In the genomic region with DNA sequence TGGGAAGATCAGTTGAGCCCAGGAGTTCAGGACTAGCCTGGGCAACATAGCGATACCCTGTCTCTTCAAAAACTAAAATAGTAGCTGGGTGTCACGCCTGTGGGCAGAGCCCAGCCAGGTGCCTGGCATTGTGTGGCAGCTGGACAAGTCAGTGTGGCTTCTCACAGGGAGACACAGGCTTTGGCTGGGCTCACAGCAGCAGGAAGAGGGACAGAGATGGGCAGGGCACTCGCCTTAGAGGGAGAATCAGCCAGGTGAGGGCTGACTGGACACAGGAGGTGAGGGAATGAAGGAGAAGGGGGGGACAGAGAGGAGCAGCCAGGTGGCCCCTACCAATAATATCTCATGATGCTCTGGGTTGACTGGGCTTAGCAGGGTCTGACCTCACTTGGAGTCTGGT, we compare ENCODE assay signal across 37 cellular contexts. TPM values are rescaled to one million over a fixed set of nuclear protein-coding genes. Genes with fewer than 3 reads are reported as not detected.
DNase-seq lines count a peak whose midpoint lies in the region; ATAC-seq, FAIRE-seq and TF ChIP-seq lines count a peak whose summit lies in the region.
"Had no signal": no experiment of that assay in that cellular context is flagged by ENCODE, and none has a peak within 500 bp of the region (broad histone marks: within the 10 kb centered on the region; RNA-seq: fewer than 3 reads in every experiment).

No MANE protein-coding gene starts in this region.

- no peak for TF ChIP-seq EP300 in GM12878 (IDR thresholded peaks at IDR 0.05; ENCODE audit: borderline replicate concordance in 1 of 2, control insufficient read depth in 1 of 2, low read depth in 2 of 2, low read length in 2 of 2)

- POLR2A ChIA-PET in CD4-positive, alpha-beta T cell (lab: Charles Lee) = interaction anchor here (1.3 to 1.4 kb wide), 2 partner anchors 9 to 194 kb away, joined by 5 read pairs; a partner anchor contains a TSS
- POLR2A ChIA-PET in GM12878 (lab: Charles Lee) = interaction anchor here (0.6 kb wide), 1 partner anchor 362 kb away, joined by 7 read pairs; no protein-coding TSS in a partner anchor
- POLR2A ChIA-PET in naive thymus-derived CD8-positive, alpha-beta T cell (lab: Charles Lee) = interaction anchor here (1.0 to 2.2 kb wide), 4 partner anchors 9 to 80 kb away, joined by 3 to 5 read pairs (median 4); a partner anchor contains a TSS
- POLR2A ChIA-PET in GM10248 (lab: Yijun Ruan, JAX) = interaction anchor here (0.7 to 1.2 kb wide), 2 partner anchors 9 to 105 kb away, joined by 3 to 5 read pairs; a partner anchor contains a TSS

- H2AFZ ChIP-seq in GM12878 (ENCODE audit: control insufficient read depth, low read depth, low read length) = no peak overlapping the region

- H3K9ac ChIP-seq in BLaER1 (peak overlapping the region; percentile 47; the same call in 1 of the 2 replicates), GM12878 (ENCODE audit: control insufficient read depth, insufficient read depth, low read length) (no peak overlapping the region)

- H3K9me3 ChIP-seq in BLaER1 = no peaks in the 10 kb centered on the region
- no peaks in the 10 kb centered on the region for H3K9me3 ChIP-seq in CD4-positive, alpha-beta T cell (ENCODE audit: control insufficient read depth, low read length)
- H3K9me3 ChIP-seq in GM12878 (replicated peaks; ENCODE audit: control insufficient read depth, insufficient read depth, low read length) = no peaks in the 10 kb centered on the region
- H3K9me3 ChIP-seq: breast epithelium, Peyer's patch, psoas muscle, sigmoid colon, upper lobe of right lung had no signal

- ATAC-seq in CD4-positive, alpha-beta T cell (ENCODE audit: poor library complexity) = no peak
- ATAC-seq in GM12878 (no peak), HG03460 (IDR thresholded peaks at IDR 0.05; ENCODE audit: unreplicated experiment) (no peak), natural killer cell (no peak)
- no peak for ATAC-seq in naive thymus-derived CD8-positive, alpha-beta T cell
- ATAC-seq: psoas muscle, upper lobe of right lung had no signal

- intact Hi-C loops in CD4-positive, alpha-beta T cell (cut with DNase I, micrococcal nuclease) = loop anchor here (10.0 kb wide), 2 partner anchors 114 to 744 kb away; a partner anchor contains a TSS
- intact Hi-C loops in GM12878 (cut with micrococcal nuclease; ENCODE audit: unreplicated experiment) = no loop called here
- intact Hi-C loops in natural killer cell (cut with micrococcal nuclease) = no loop called here

- RAD21 ChIA-PET in GM12878 (lab: Charles Lee; ENCODE audit: unreplicated experiment) = interaction anchor here (0.6 kb wide), 1 partner anchor 129 kb away, joined by 3 read pairs; no protein-coding TSS in a partner anchor

- SMC1A ChIA-PET in GM12878 (lab: Charles Lee; ENCODE audit: uncharacterized antibody, unreplicated experiment) = interaction anchor here (1.1 kb wide), 1 partner anchor 9 kb away, joined by 5 read pairs; a partner anchor contains a TSS

- 82% methylated on average over 3 of the region's 3 CpGs for WGBS in GM12878 (ENCODE audit: insufficient coverage, insufficient replicate concordance, low lambda C conversion rate, missing lambda C conversion rate)

- H3K27me3 ChIP-seq in BLaER1 (no peaks in the 10 kb centered on the region), GM12878 (replicated peaks in 1 of 2; ENCODE audit: control insufficient read depth in 2 of 2, insufficient read depth in 2 of 2, low read length in 1 of 2) (no peaks in the 10 kb centered on the region)
- no peaks in the 10 kb centered on the region for H3K27me3 ChIP-seq in CD4-positive, alpha-beta T cell (ENCODE audit: control insufficient read depth, insufficient read depth, low read length)
- H3K27me3 ChIP-seq: breast epithelium, Peyer's patch, sigmoid colon, upper lobe of right lung had no signal

- no peak overlapping the region for H3K4me2 ChIP-seq in BLaER1
- H3K4me2 ChIP-seq in GM12878 (ENCODE audit: control insufficient read depth, insufficient read depth) = no peak overlapping the region

- no peaks in the 10 kb centered on the region for H3K27me3 Mint-ChIP-seq in CD4-positive, alpha-beta T cell
- H3K27me3 Mint-ChIP-seq in naive thymus-derived CD8-positive, alpha-beta T cell = peaks cover 0 to 1% (median 0%) of the 10 kb centered on the region in 5 donors
- H3K27me3 Mint-ChIP-seq in natural killer cell (ENCODE audit: low read depth in 2 of 2) = no peaks in the 10 kb centered on the region

- TF ChIP-seq CTCF in CD4-positive, alpha-beta T cell (IDR thresholded peaks at IDR 0.05) = no peak
- TF ChIP-seq CTCF in GM12878 (IDR thresholded peaks at IDR 0.05 in 2 of 3, conservative IDR thresholded peaks at IDR 0.05 in 1 of 3; ENCODE audit: control insufficient read depth in 2 of 3, extremely low read depth in 1 of 3, insufficient read depth in 1 of 3, low read depth in 3 of 3, low read length in 3 of 3) (no peak), natural killer cell (IDR thresholded peaks at IDR 0.05) (no peak), GM10248 (IDR thresholded peaks at IDR 0.05; ENCODE audit: control extremely low read depth, extremely low read depth, low read depth, missing control alignments) (no peak)

- TSS peak; percentile 27 for BruUV-seq in GM12878 (replicated peaks; lab: Mats Ljungman, UMichigan)

- H3K4me1 ChIP-seq in BLaER1 = peaks cover 15% of the 10 kb centered on the region
- peaks cover 2% of the 10 kb centered on the region; the same call in 1 of the 2 replicates for H3K4me1 ChIP-seq in GM12878 (ENCODE audit: control insufficient read depth, insufficient read depth, low read length)

- H3K27ac ChIP-seq in BLaER1 (no peak overlapping the region), GM12878 (ENCODE audit: control insufficient read depth, insufficient read depth) (no peak overlapping the region)
- no peak overlapping the region for H3K27ac ChIP-seq in CD4-positive, alpha-beta T cell (ENCODE audit: low read depth, low read length)
- H3K27ac ChIP-seq: breast epithelium, epithelial cell of prostate, Peyer's patch, psoas muscle, sigmoid colon, upper lobe of right lung had no signal

- H3K27ac Mint-ChIP-seq in CD4-positive, alpha-beta T cell = peak overlapping the region; percentile 36
- peak overlapping the region in 7 of 10 donors; percentile 12 to 85 (median 51) for H3K27ac Mint-ChIP-seq in naive thymus-derived CD8-positive, alpha-beta T cell
- H3K27ac Mint-ChIP-seq in natural killer cell = no peak overlapping the region

- peaks cover 24% of the 10 kb centered on the region for H3K4me1 Mint-ChIP-seq in CD4-positive, alpha-beta T cell (ENCODE audit: low read depth)
- H3K4me1 Mint-ChIP-seq in naive thymus-derived CD8-positive, alpha-beta T cell = peaks cover 17 to 49% (median 30%) of the 10 kb centered on the region in 4 donors
- H3K4me1 Mint-ChIP-seq in natural killer cell = peaks cover 20 to 28% of the 10 kb centered on the region in 2 donors

- H3K9me3 Mint-ChIP-seq in CD4-positive, alpha-beta T cell = no peaks in the 10 kb centered on the region
- H3K9me3 Mint-ChIP-seq in naive thymus-derived CD8-positive, alpha-beta T cell = no peaks in the 10 kb centered on the region
- H3K9me3 Mint-ChIP-seq in natural killer cell = no peaks in the 10 kb centered on the region
- H3K9me3 Mint-ChIP-seq: HFFc6, immature natural killer cell had no signal

- no peak for FAIRE-seq in GM12878 (lab: Jason Lieb, UNC)
- FAIRE-seq: GM18507, GM19239, H1 had no signal

- H3K4me3 Mint-ChIP-seq in CD4-positive, alpha-beta T cell = peak overlapping the region; percentile 63
- peak overlapping the region in 5 of 10 donors; percentile 6 to 57 (median 16) for H3K4me3 Mint-ChIP-seq in naive thymus-derived CD8-positive, alpha-beta T cell
- H3K4me3 Mint-ChIP-seq in natural killer cell = no peak overlapping the region
- H3K4me3 Mint-ChIP-seq: HFFc6 had no signal

- TF ChIP-seq POLR2A in GM12878 (IDR thresholded peaks at IDR 0.05; ENCODE audit: low read depth, low read length) = no peak

- in situ Hi-C loops in GM12878 (cut with MboI) = loop anchor here (5.0 kb wide), 2 partner anchors 146 to 561 kb away; no protein-coding TSS in a partner anchor

- H3K36me3 ChIP-seq in BLaER1 (peaks cover 71% of the 10 kb centered on the region), GM12878 (ENCODE audit: control insufficient read depth in 2 of 2, insufficient read depth in 2 of 2, low read length in 1 of 2) (peaks cover 13 to 18% of the 10 kb centered on the region in 2 experiments)

- TF ChIP-seq RAD21 in GM12878 (IDR thresholded peaks at IDR 0.05; ENCODE audit: insufficient read depth, low read depth, low read length) = no peak

- peaks cover 16% of the 10 kb centered on the region for H3K79me2 ChIP-seq in GM12878 (ENCODE audit: control insufficient read depth, insufficient read depth, low read length)

- H4K20me1 ChIP-seq in BLaER1 = peaks cover 60% of the 10 kb centered on the region
- no peaks in the 10 kb centered on the region for H4K20me1 ChIP-seq in GM12878 (ENCODE audit: control insufficient read depth, insufficient read depth)

- H3K36me3 Mint-ChIP-seq in CD4-positive, alpha-beta T cell (ENCODE audit: low read depth) = peaks cover 66% of the 10 kb centered on the region
- H3K36me3 Mint-ChIP-seq in naive thymus-derived CD8-positive, alpha-beta T cell = peaks cover 3 to 66% (median 5%) of the 10 kb centered on the region in 3 donors
- peaks cover 6% of the 10 kb centered on the region for H3K36me3 Mint-ChIP-seq in natural killer cell

- CTCF ChIA-PET in CD4-positive, alpha-beta T cell (lab: Charles Lee) = interaction anchor here (1.4 kb wide), 1 partner anchor 9 kb away, joined by 4 read pairs; a partner anchor contains a TSS
- CTCF ChIA-PET in GM12878 (lab: Yijun Ruan, JAX) (interaction anchor here (0.7 to 5.1 kb wide), 5 partner anchors 9 to 607 kb away, joined by 3 to 61 read pairs (median 5); a partner anchor contains a TSS), GM10248 (lab: Yijun Ruan, JAX) (interaction anchor here (0.9 to 2.9 kb wide), 3 partner anchors 9 to 147 kb away, joined by 3 to 7 read pairs (median 4); a partner anchor contains a TSS)

- DNase-seq in CD4-positive, alpha-beta T cell = no peak
- DNase-seq in GM12878 (ENCODE audit: low read depth, low spot score) = no peak
- peak in 1 of 10 donors; percentile 35 for DNase-seq in naive thymus-derived CD8-positive, alpha-beta T cell
- no peak for DNase-seq in natural killer cell
- DNase-seq in AML-193 (lab: John Stamatoyannopoulos, UW) = no peak
- no peak for DNase-seq in GM10248 (ENCODE audit: extremely low spot score)
- DNase-seq: activated CD8-positive, alpha-beta memory T cell treated with anti-CD3 and anti-CD28 coated beads for 24 hours; activated effector memory CD4-positive, alpha-beta T cell treated with anti-CD3 and anti-CD28 coated beads, Interleukin-2, amount 50 U/mL, for 16 hours; activated T-cell treated with anti-CD3 and anti-CD28 coated beads for 4 hours; amygdala; effector CD8-positive, alpha-beta T cell; HFFc6; hypothalamus; immature natural killer cell; IMR-90; mesenchymal stem cell; NCI-H1048; NCI-H1694; NCI-H446; NCI-H748 treated with DMSO at 0.1 percent for 48 hours; nucleus accumbens; Peyer's patch; psoas muscle; SHP77 treated with DMSO at 0.1 percent for 48 hours; sigmoid colon; stimulated activated CD4-positive, alpha-beta T cell treated with anti-CD3 and anti-CD28 coated beads, Interleukin-4, amount 100 ng/mL, for 1 hour; upper lobe of right lung had no signal

- H3K4me3 ChIP-seq in BLaER1 = no peak overlapping the region
- H3K4me3 ChIP-seq in GM12878 = no peak overlapping the region
- H3K4me3 ChIP-seq: breast epithelium, Peyer's patch, psoas muscle, sigmoid colon, upper lobe of right lung had no signal

RNA-seq across cellular contexts. Expression of a gene that starts 3.3 kb away (rescaled TPM):
- total RNA-seq in CD4-positive, alpha-beta T cell = 10 to 100 TPM; 44.5 to 50.3 TPM
- 18.0 and 19.0 TPM in 2 replicates for total RNA-seq in GM12878 (2013; cell fraction: nucleolus; rRNA removed)
- total RNA-seq in GM12878 (2014; rRNA removed) = 66.3 and 66.8 TPM in 2 replicates
- total RNA-seq in GM12878 (2014; rRNA removed; fragmentation: Illumina TruSeq; extraction: Trizol) = 63.7 and 71.4 TPM in 2 replicates
- 43.2 and 46.1 TPM in 2 replicates for total RNA-seq in GM12878 (2021)
- polyA plus RNA-seq in GM12878 (2011; ENCODE audit: low read depth) = 40.7 TPM
- 104 TPM in 2 replicates for polyA plus RNA-seq in GM12878 (2011; rRNA removed)
- polyA plus RNA-seq in GM12878 (2011; cell fraction: cytosol; rRNA removed) = 95.9 and 106 TPM in 2 replicates
- polyA plus RNA-seq in GM12878 (2011; cell fraction: nucleus; rRNA removed) = 66.1 and 66.2 TPM in 2 replicates
- polyA plus RNA-seq in GM12878 (2012) = 42.9 and 44.6 TPM in 2 replicates
- polyA plus RNA-seq in GM12878 (2014; fragmentation: Illumina TruSeq; extraction: Trizol) = 52.0 and 72.3 TPM in 2 replicates
- polyA plus RNA-seq in GM12878 (2014; fragmentation: Nextera tagmentation; extraction: Ambion mirVana) = 10 to 100 TPM; 33.3 to 43.0 TPM
- polyA plus RNA-seq in GM12878 (2014; rRNA removed) = 74.4 and 75.3 TPM in 2 replicates
- polyA plus RNA-seq in GM12878 (2016; fragmentation: Nextera tagmentation; extraction: Ambion mirVana) = 100 to 1,000 TPM in 1 of 2 experiments, 10 to 100 TPM in 1; 97.2 to 116 TPM
- polyA minus RNA-seq in GM12878 (2011; rRNA and poly(A)+ RNA removed) = 38.4 and 40.3 TPM in 2 replicates
- polyA minus RNA-seq in GM12878 (2011; cell fraction: cytosol; rRNA and poly(A)+ RNA removed) = 15.2 and 15.9 TPM in 2 replicates
- polyA minus RNA-seq in GM12878 (2011; cell fraction: nucleus; rRNA and poly(A)+ RNA removed) = 7.7 and 12.0 TPM in 2 replicates
- total RNA-seq in naive thymus-derived CD8-positive, alpha-beta T cell = 10 to 100 TPM; 70.3 to 74.3 TPM
- polyA plus RNA-seq in naive thymus-derived CD8-positive, alpha-beta T cell = 100 to 1,000 TPM; 150 to 205 (median 183) TPM
- total RNA-seq in natural killer cell = 10 to 100 TPM; 46.3 to 69.3 (median 63.3) TPM

RNA-seq across cellular contexts. Expression of a gene that starts 9.2 kb away (rescaled TPM):
- 10 to 100 TPM; 52.1 to 58.3 TPM for total RNA-seq in CD4-positive, alpha-beta T cell
- 32.4 and 32.5 TPM in 2 replicates for total RNA-seq in GM12878 (2013; cell fraction: nucleolus; rRNA removed)
- total RNA-seq in GM12878 (2014; rRNA removed) = 60.9 and 74.8 TPM in 2 replicates
- 26.7 and 28.8 TPM in 2 replicates for total RNA-seq in GM12878 (2014; rRNA removed; fragmentation: Illumina TruSeq; extraction: Trizol)
- total RNA-seq in GM12878 (2021) = 74.7 and 76.5 TPM in 2 replicates
- 18.0 TPM for polyA plus RNA-seq in GM12878 (2011; ENCODE audit: low read depth)
- 25.4 and 37.8 TPM in 2 replicates for polyA plus RNA-seq in GM12878 (2011; rRNA removed)
- polyA plus RNA-seq in GM12878 (2011; cell fraction: cytosol; rRNA removed) = 53.3 and 59.2 TPM in 2 replicates
- polyA plus RNA-seq in GM12878 (2011; cell fraction: nucleus; rRNA removed) = 80.0 and 94.6 TPM in 2 replicates
- 51.9 and 71.8 TPM in 2 replicates for polyA plus RNA-seq in GM12878 (2012)
- 33.8 and 36.8 TPM in 2 replicates for polyA plus RNA-seq in GM12878 (2014; fragmentation: Illumina TruSeq; extraction: Trizol)
- 1 to 10 TPM; 1.0 to 5.6 TPM for polyA plus RNA-seq in GM12878 (2014; fragmentation: Nextera tagmentation; extraction: Ambion mirVana)
- polyA plus RNA-seq in GM12878 (2014; rRNA removed) = 51.6 and 64.7 TPM in 2 replicates
- polyA plus RNA-seq in GM12878 (2016; fragmentation: Nextera tagmentation; extraction: Ambion mirVana) = 100 to 1,000 TPM; 108 to 116 TPM
- 37.5 and 44.4 TPM in 2 replicates for polyA minus RNA-seq in GM12878 (2011; rRNA and poly(A)+ RNA removed)
- polyA minus RNA-seq in GM12878 (2011; cell fraction: cytosol; rRNA and poly(A)+ RNA removed) = 26.2 and 33.3 TPM in 2 replicates
- 24.3 and 42.8 TPM in 2 replicates for polyA minus RNA-seq in GM12878 (2011; cell fraction: nucleus; rRNA and poly(A)+ RNA removed)
- 100 to 1,000 TPM; 151 to 154 TPM for total RNA-seq in naive thymus-derived CD8-positive, alpha-beta T cell
- 100 to 1,000 TPM; 195 to 288 (median 241) TPM for polyA plus RNA-seq in naive thymus-derived CD8-positive, alpha-beta T cell
- 100 to 1,000 TPM in 2 of 3 donors, 10 to 100 TPM in 1; 99.0 to 124 (median 100) TPM for total RNA-seq in natural killer cell

RNA-seq across cellular contexts. Expression of a gene that starts 15.2 kb away (rescaled TPM):
- total RNA-seq in CD4-positive, alpha-beta T cell = not detected
- not detected in 2 replicates for total RNA-seq in GM12878 (2013; cell fraction: nucleolus; rRNA removed)
- total RNA-seq in GM12878 (2014; rRNA removed) (not detected in 2 replicates), GM12878 (2014; rRNA removed; fragmentation: Illumina TruSeq; extraction: Trizol) (not detected in 2 replicates), GM12878 (2021) (not detected in 2 replicates), natural killer cell (not detected)
- not detected for polyA plus RNA-seq in GM12878 (2011; ENCODE audit: low read depth)
- polyA plus RNA-seq in GM12878 (2011; rRNA removed) (not detected in 2 replicates), GM12878 (2014; fragmentation: Illumina TruSeq; extraction: Trizol) (not detected in 2 replicates), GM12878 (2014; fragmentation: Nextera tagmentation; extraction: Ambion mirVana) (under 1 TPM in 1 of 2 experiments, not detected in 1; 0.35 TPM), GM12878 (2014; rRNA removed) (not detected in 2 replicates), GM12878 (2016; fragmentation: Nextera tagmentation; extraction: Ambion mirVana) (not detected)
- 0.18 TPM in 1 of 2 replicates, not detected in the other for polyA plus RNA-seq in GM12878 (2011; cell fraction: cytosol; rRNA removed)
- 0.19 TPM in 1 of 2 replicates, not detected in the other for polyA plus RNA-seq in GM12878 (2011; cell fraction: nucleus; rRNA removed)
- polyA plus RNA-seq in GM12878 (2012) = not detected in 2 replicates
- not detected in 2 replicates for polyA minus RNA-seq in GM12878 (2011; rRNA and poly(A)+ RNA removed)
- polyA minus RNA-seq in GM12878 (2011; cell fraction: cytosol; rRNA and poly(A)+ RNA removed) = not detected in 2 replicates
- polyA minus RNA-seq in GM12878 (2011; cell fraction: nucleus; rRNA and poly(A)+ RNA removed) = not detected in 2 replicates
- not detected for total RNA-seq in naive thymus-derived CD8-positive, alpha-beta T cell
- not detected for polyA plus RNA-seq in naive thymus-derived CD8-positive, alpha-beta T cell
- total RNA-seq: glomerular endothelial cell; H1; HFFc6; IMR-90; Peyer's patch; psoas muscle; sigmoid colon; T-helper 2 cell treated with Interferon-gamma antibody and Interleukin-4, amounts not matched to agents 100 ng/mL and 5 ng/mL, for 36 hours; upper lobe of right lung had no signal
- polyA plus RNA-seq: BJ, H1, immature natural killer cell, IMR-90, psoas muscle had no signal

RNA-seq across cellular contexts. Expression of a gene that starts 45.0 kb away (rescaled TPM):
- total RNA-seq in CD4-positive, alpha-beta T cell = 10 to 100 TPM; 46.0 to 46.9 TPM
- total RNA-seq in GM12878 (2013; cell fraction: nucleolus; rRNA removed) = 70.0 and 81.1 TPM in 2 replicates
- 118 and 121 TPM in 2 replicates for total RNA-seq in GM12878 (2014; rRNA removed)
- total RNA-seq in GM12878 (2014; rRNA removed; fragmentation: Illumina TruSeq; extraction: Trizol) = 88.4 and 92.6 TPM in 2 replicates
- total RNA-seq in GM12878 (2021) = 81.7 and 87.8 TPM in 2 replicates
- polyA plus RNA-seq in GM12878 (2011; ENCODE audit: low read depth) = 60.0 TPM
- polyA plus RNA-seq in GM12878 (2011; rRNA removed) = 63.2 and 88.2 TPM in 2 replicates
- polyA plus RNA-seq in GM12878 (2011; cell fraction: cytosol; rRNA removed) = 126 and 139 TPM in 2 replicates
- 119 and 132 TPM in 2 replicates for polyA plus RNA-seq in GM12878 (2011; cell fraction: nucleus; rRNA removed)
- 84.2 and 96.9 TPM in 2 replicates for polyA plus RNA-seq in GM12878 (2012)
- polyA plus RNA-seq in GM12878 (2014; fragmentation: Illumina TruSeq; extraction: Trizol) = 64.8 and 105 TPM in 2 replicates
- 10 to 100 TPM; 22.0 to 27.2 TPM for polyA plus RNA-seq in GM12878 (2014; fragmentation: Nextera tagmentation; extraction: Ambion mirVana)
- polyA plus RNA-seq in GM12878 (2014; rRNA removed) = 141 and 145 TPM in 2 replicates
- polyA plus RNA-seq in GM12878 (2016; fragmentation: Nextera tagmentation; extraction: Ambion mirVana) = 10 to 100 TPM; 82.0 to 90.3 TPM
- polyA minus RNA-seq in GM12878 (2011; rRNA and poly(A)+ RNA removed) = 31.7 and 67.1 TPM in 2 replicates
- 19.8 and 25.6 TPM in 2 replicates for polyA minus RNA-seq in GM12878 (2011; cell fraction: cytosol; rRNA and poly(A)+ RNA removed)
- polyA minus RNA-seq in GM12878 (2011; cell fraction: nucleus; rRNA and poly(A)+ RNA removed) = 19.5 and 39.2 TPM in 2 replicates
- total RNA-seq in naive thymus-derived CD8-positive, alpha-beta T cell = 10 to 100 TPM; 20.5 to 25.2 TPM
- polyA plus RNA-seq in naive thymus-derived CD8-positive, alpha-beta T cell = 1 to 10 TPM; 6.5 to 9.8 (median 6.7) TPM
- total RNA-seq in natural killer cell = 100 to 1,000 TPM; 203 to 319 (median 278) TPM
- total RNA-seq: glomerular endothelial cell, HFFc6, IMR-90 had no signal
- polyA plus RNA-seq: BJ, IMR-90 had no signal

Comparison
In these comparisons a context has a peak if more than half of its experiments do, and no peak if none do; other contexts are left out.
1. H3K27ac Mint-ChIP-seq: peak in CD4-positive, alpha-beta T cell (single experiment) and naive thymus-derived CD8-positive, alpha-beta T cell (7 of 10); none in natural killer cell (0 of 2).
2. intact Hi-C loops: an anchor here in CD4-positive, alpha-beta T cell (10.0 kb wide); none called in GM12878 and natural killer cell.